ENCODE assay signal across 9 cellular contexts in genomic region chr4:37803348-37803973, GRCh38. TPM values are rescaled to one million over a fixed set of nuclear protein-coding genes. Genes with fewer than 3 reads are reported as not detected.
A peak's percentile ranks its signal among the peaks of the same experiment; 100 is the strongest.
DNase-seq lines count a peak whose midpoint lies in the region; ATAC-seq, FAIRE-seq and TF ChIP-seq lines count a peak whose summit lies in the region.
"Had no signal": no experiment of that assay in that cellular context is flagged by ENCODE, and none has a peak within 500 bp of the region (broad histone marks: within the 10 kb centered on the region; RNA-seq: fewer than 3 reads in every experiment).

No MANE protein-coding gene starts in this region.

- H3K56ac ChIP-seq in H1 (replicated peaks; ENCODE audit: insufficient read length, low read depth, low read length): no peak overlapping the region

- H3K36me3 ChIP-seq in HCT116 (ENCODE audit: control insufficient read depth in 1 of 2, insufficient read depth in 2 of 2, low read length in 2 of 2): no peaks in the 10 kb centered on the region
- H3K36me3 ChIP-seq in H1 (ENCODE audit: control insufficient read depth in 2 of 4, insufficient read depth in 4 of 4, low read length in 3 of 4): no peaks in the 10 kb centered on the region
- no peaks in the 10 kb centered on the region for H3K36me3 ChIP-seq in neuronal stem cell (replicated peaks in 1 of 2; ENCODE audit: control insufficient read depth in 2 of 2, insufficient read depth in 2 of 2, low read length in 2 of 2)

- H3K4me3 Mint-ChIP-seq in nephron: no peak overlapping the region
- no peak overlapping the region for H3K4me3 Mint-ChIP-seq in activated naive CD4-positive, alpha-beta T cell treated with anti-CD3 and anti-CD28 coated beads for 36 hours
- H3K4me3 Mint-ChIP-seq: stimulated activated naive CD8-positive, alpha-beta T cell treated with anti-CD3 and anti-CD28 coated beads, Interleukin-15, Interleukin-2, amounts not matched to agents 100 ng/mL and 50 ng/mL, for 24 hours had no signal

- H3K23ac ChIP-seq in H1 (ENCODE audit: insufficient read length) (no peak overlapping the region), neuronal stem cell (ENCODE audit: low read depth, low read length, poor library complexity) (no peak overlapping the region)

- TF ChIP-seq CTCF in C4-2B (conservative IDR thresholded peaks at IDR 0.05) (peak; percentile 72), HCT116 (IDR thresholded peaks at IDR 0.05 in 2 of 3, conservative IDR thresholded peaks at IDR 0.05 in 1 of 3; ENCODE audit: borderline replicate concordance in 1 of 3, insufficient read depth in 1 of 3, low read depth in 2 of 3, low read length in 2 of 3) (peak; percentile 52 to 81 (median 57)), H1 (IDR thresholded peaks at IDR 0.05; ENCODE audit: control extremely low read depth in 1 of 3, insufficient read depth in 1 of 3, low read depth in 1 of 3, low read length in 3 of 3) (peak in 2 of 3 experiments; percentile 27 to 34; a peak in 2 of 4 replicates), nephron (IDR thresholded peaks at IDR 0.05; ENCODE audit: unreplicated experiment in 3 of 3) (peak; percentile 54 to 66 (median 60))

- no peak for TF ChIP-seq EP300 in H1 (IDR thresholded peaks at IDR 0.05; ENCODE audit: borderline replicate concordance in 1 of 2, low read depth in 2 of 2, low read length in 2 of 2)

- no peak overlapping the region for H2BK120ac ChIP-seq in H1 (replicated peaks; ENCODE audit: low read depth, low read length)
- H2BK120ac ChIP-seq in neuronal stem cell (ENCODE audit: low read depth, low read length): no peak overlapping the region

- H3K4me1 ChIP-seq in HCT116 (ENCODE audit: control insufficient read depth in 1 of 2, insufficient read depth in 2 of 2, low read length in 2 of 2) (peaks cover 0 to 13% of the 10 kb centered on the region in 2 experiments; a peak in 2 of 4 replicates), H1 (replicated peaks in 1 of 4; ENCODE audit: control insufficient read depth in 3 of 4, insufficient read depth in 4 of 4, low read length in 3 of 4) (peaks cover 0 to 6% (median 1%) of the 10 kb centered on the region in 4 experiments; a peak in 2 of 7 replicates), neuronal stem cell (ENCODE audit: control insufficient read depth in 2 of 2, insufficient read depth in 1 of 2, low read depth in 1 of 2, low read length in 2 of 2) (no peaks in the 10 kb centered on the region)

- H3K14ac ChIP-seq in H1 (ENCODE audit: insufficient read length): no peak overlapping the region
- H3K14ac ChIP-seq in neuronal stem cell (ENCODE audit: low read length): no peak overlapping the region

- H2BK5ac ChIP-seq in H1 (ENCODE audit: low read depth, low read length) (no peak overlapping the region), neuronal stem cell (ENCODE audit: low read length) (no peak overlapping the region)

- ATAC-seq in HCT116: no peak
- ATAC-seq in GM19463 (IDR thresholded peaks at IDR 0.05; ENCODE audit: unreplicated experiment): no peak

- RAD21 ChIA-PET in HCT116 (lab: Charles Lee; ENCODE audit: low non-redundant PET in 1 of 2, low total read pairs in 2 of 2, uncharacterized antibody in 2 of 2, unreplicated experiment in 2 of 2): interaction anchor here (0.8 kb wide), 2 partner anchors 232 kb away, joined by 3 to 5 read pairs; no protein-coding TSS in a partner anchor

- no peaks in the 10 kb centered on the region for H4K20me1 ChIP-seq in HCT116 (ENCODE audit: insufficient read depth)
- no peaks in the 10 kb centered on the region for H4K20me1 ChIP-seq in H1 (replicated peaks in 1 of 2; ENCODE audit: control insufficient read depth in 1 of 2, insufficient read depth in 2 of 2, low read length in 2 of 2)

- no peaks in the 10 kb centered on the region for H3K4me1 Mint-ChIP-seq in nephron
- no peaks in the 10 kb centered on the region for H3K4me1 Mint-ChIP-seq in activated naive CD4-positive, alpha-beta T cell treated with anti-CD3 and anti-CD28 coated beads for 36 hours (ENCODE audit: low read depth)

- no peaks in the 10 kb centered on the region for H3K36me3 Mint-ChIP-seq in nephron (ENCODE audit: low read depth)
- H3K36me3 Mint-ChIP-seq in activated naive CD4-positive, alpha-beta T cell treated with anti-CD3 and anti-CD28 coated beads for 36 hours (ENCODE audit: low read depth): no peaks in the 10 kb centered on the region

- peaks cover 7% of the 10 kb centered on the region for H3K27me3 Mint-ChIP-seq in nephron (ENCODE audit: low read depth)
- H3K27me3 Mint-ChIP-seq in activated naive CD4-positive, alpha-beta T cell treated with anti-CD3 and anti-CD28 coated beads for 36 hours (ENCODE audit: low read depth): no peaks in the 10 kb centered on the region
- H3K27me3 Mint-ChIP-seq: stimulated activated naive CD8-positive, alpha-beta T cell treated with anti-CD3 and anti-CD28 coated beads, Interleukin-15, Interleukin-2, amounts not matched to agents 100 ng/mL and 50 ng/mL, for 24 hours had no signal

- H3K27me3 ChIP-seq in HCT116 (ENCODE audit: insufficient read depth, low read length): no peaks in the 10 kb centered on the region
- H3K27me3 ChIP-seq in H1 (replicated peaks in 1 of 4; ENCODE audit: control insufficient read depth in 3 of 4, extremely low read depth in 1 of 4, insufficient read depth in 3 of 4, low read length in 3 of 4): no peaks in the 10 kb centered on the region
- peaks cover 0 to 5% (median 0%) of the 10 kb centered on the region in 3 experiments for H3K27me3 ChIP-seq in neuronal stem cell (ENCODE audit: control insufficient read depth in 3 of 3, insufficient read depth in 3 of 3, low read depth in 1 of 3, low read length in 3 of 3)

- intact Hi-C loops in HCT116 (cut with micrococcal nuclease): loop anchor here (1.0 to 5.0 kb wide), 4 partner anchors 232 to 928 kb away; a partner anchor contains a TSS
- intact Hi-C loops in activated naive CD4-positive, alpha-beta T cell treated with anti-CD3 and anti-CD28 coated beads for 36 hours (cut with micrococcal nuclease): loop anchor here (1.0 to 5.0 kb wide), 6 partner anchors 87 to 929 kb away; a partner anchor contains a TSS

- H2BK15ac ChIP-seq in H1 (ENCODE audit: low read length) (no peak overlapping the region), neuronal stem cell (ENCODE audit: low read length) (no peak overlapping the region)

- no peak overlapping the region for H2BK20ac ChIP-seq in H1 (ENCODE audit: low read length)

- no peak overlapping the region for H3K27ac Mint-ChIP-seq in nephron
- H3K27ac Mint-ChIP-seq in activated naive CD4-positive, alpha-beta T cell treated with anti-CD3 and anti-CD28 coated beads for 36 hours: no peak overlapping the region
- H3K27ac Mint-ChIP-seq: stimulated activated naive CD8-positive, alpha-beta T cell treated with anti-CD3 and anti-CD28 coated beads, Interleukin-15, Interleukin-2, amounts not matched to agents 100 ng/mL and 50 ng/mL, for 24 hours had no signal

- WGBS in H1 (ENCODE audit: extremely low coverage in 1 of 2, insufficient coverage in 1 of 2, insufficient read length in 1 of 2, insufficient replicate concordance in 2 of 2, low coverage in 1 of 2, low lambda C conversion rate in 2 of 2, missing lambda C conversion rate in 1 of 2), 2 experiments: 33% methylated on average over 4 of the region's 4 CpGs; no CpG with 5 or more reads in 1 of the 2 experiments
- WGBS in neuronal stem cell (ENCODE audit: extremely low coverage in 2 of 2, insufficient read length in 2 of 2, insufficient replicate concordance in 1 of 2), 2 donors: no CpG with 5 or more reads among the region's 4 CpGs

- H2BK12ac ChIP-seq in H1 (ENCODE audit: low read depth, low read length): no peak overlapping the region
- no peak overlapping the region for H2BK12ac ChIP-seq in neuronal stem cell (ENCODE audit: low read length)

- FAIRE-seq in H1 (lab: Jason Lieb, UNC): peak; percentile 55

- no peak overlapping the region for H3K9ac ChIP-seq in HCT116 (ENCODE audit: low read length)
- H3K9ac ChIP-seq in H1 (replicated peaks in 1 of 4; ENCODE audit: extremely low read depth in 1 of 4, low read depth in 3 of 4, low read length in 3 of 4): no peak overlapping the region
- no peak overlapping the region for H3K9ac ChIP-seq in neuronal stem cell (ENCODE audit: low read depth, low read length, poor library complexity)

- H3K79me1 ChIP-seq in H1 (ENCODE audit: low read depth, low read length): no peaks in the 10 kb centered on the region
- no peaks in the 10 kb centered on the region for H3K79me1 ChIP-seq in neuronal stem cell (ENCODE audit: low read depth, low read length)

- no peaks in the 10 kb centered on the region for H3K9me2 ChIP-seq in HCT116 (ENCODE audit: insufficient read depth)

- no peak overlapping the region for H4K5ac ChIP-seq in H1 (ENCODE audit: insufficient read length, low read depth, low read length)

- H2AK5ac ChIP-seq in H1 (ENCODE audit: low read depth, low read length) (no peak overlapping the region), neuronal stem cell (ENCODE audit: low read depth, low read length) (no peak overlapping the region)

- H3K23me2 ChIP-seq in H1 (ENCODE audit: low read depth, low read length): no peaks in the 10 kb centered on the region

- H2AFZ ChIP-seq in HCT116 (ENCODE audit: low read depth, low read length, poor library complexity, severe bottlenecking) (peak overlapping the region; percentile 100), H1 (ENCODE audit: low read length) (no peak overlapping the region), neuronal stem cell (ENCODE audit: low read length) (no peak overlapping the region)

- H3K4me3 ChIP-seq in HCT116 (replicated peaks in 1 of 2; ENCODE audit: low read depth in 1 of 2, low read length in 2 of 2): no peak overlapping the region
- no peak overlapping the region for H3K4me3 ChIP-seq in H1 (ENCODE audit: extremely low read depth in 1 of 4, insufficient read depth in 2 of 4, low read depth in 3 of 4, low read length in 4 of 4)
- H3K4me3 ChIP-seq in neuronal stem cell (ENCODE audit: low read length in 2 of 2): no peak overlapping the region

- peak; percentile 82 for TF ChIP-seq RAD21 in HCT116 (IDR thresholded peaks at IDR 0.05; ENCODE audit: low read depth)
- peak; percentile 54 to 56 for TF ChIP-seq RAD21 in H1 (IDR thresholded peaks at IDR 0.05 in 1 of 2, conservative IDR thresholded peaks at IDR 0.05 in 1 of 2; ENCODE audit: low read depth in 2 of 2, low read length in 2 of 2)

- H4K8ac ChIP-seq in H1 (ENCODE audit: extremely low read depth, insufficient read depth, low read length): no peak overlapping the region
- no peak overlapping the region for H4K8ac ChIP-seq in neuronal stem cell (ENCODE audit: low read depth, low read length)

- CTCF ChIA-PET in HCT116 (lab: Charles Lee) (interaction anchor here (0.8 to 1.3 kb wide), 2 partner anchors 37 to 232 kb away, joined by 3 to 12 read pairs; no protein-coding TSS in a partner anchor), H1 (lab: Charles Lee; ENCODE audit: partially characterized antibody) (interaction anchor here (0.6 to 2.0 kb wide), 26 partner anchors 9 to 350 kb away, joined by 3 to 14 read pairs (median 4); no protein-coding TSS in a partner anchor)
- CTCF ChIA-PET in activated naive CD4-positive, alpha-beta T cell treated with anti-CD3 and anti-CD28 coated beads for 36 hours (lab: Charles Lee): interaction anchor here (0.6 to 2.0 kb wide), 19 partner anchors 8 to 420 kb away, joined by 3 to 28 read pairs (median 4); no protein-coding TSS in a partner anchor

- no peak overlapping the region for H3K4ac ChIP-seq in H1 (replicated peaks; ENCODE audit: insufficient read length, low read depth, low read length)
- H3K4ac ChIP-seq in neuronal stem cell (ENCODE audit: low read length): no peak overlapping the region

- no peaks in the 10 kb centered on the region for H3K9me3 Mint-ChIP-seq in nephron
- H3K9me3 Mint-ChIP-seq in activated naive CD4-positive, alpha-beta T cell treated with anti-CD3 and anti-CD28 coated beads for 36 hours: no peaks in the 10 kb centered on the region
- H3K9me3 Mint-ChIP-seq: stimulated activated naive CD8-positive, alpha-beta T cell treated with anti-CD3 and anti-CD28 coated beads, Interleukin-15, Interleukin-2, amounts not matched to agents 100 ng/mL and 50 ng/mL, for 24 hours had no signal

- TF ChIP-seq POLR2A in HCT116 (IDR thresholded peaks at IDR 0.05; ENCODE audit: borderline replicate concordance, extremely low read depth, insufficient read depth, insufficient read length) (no peak), H1 (IDR thresholded peaks at IDR 0.05; ENCODE audit: control extremely low read depth in 1 of 2, low read depth in 2 of 2, low read length in 2 of 2) (no peak)

- H3K79me2 ChIP-seq in HCT116 (ENCODE audit: insufficient read depth, low read length) (no peaks in the 10 kb centered on the region), H1 (ENCODE audit: control insufficient read depth in 1 of 2, insufficient read depth in 2 of 2, low read length in 2 of 2) (no peaks in the 10 kb centered on the region)

- H4K91ac ChIP-seq in H1 (replicated peaks; ENCODE audit: insufficient read length, low read length) (no peak overlapping the region), neuronal stem cell (ENCODE audit: low read depth, low read length, poor library complexity) (no peak overlapping the region)

- no peak overlapping the region for H3K18ac ChIP-seq in H1 (ENCODE audit: extremely low read depth, low read length)
- no peak overlapping the region for H3K18ac ChIP-seq in neuronal stem cell (ENCODE audit: low read length)

- BruUV-seq in HCT116 (replicated peaks; lab: Mats Ljungman, UMichigan): no TSS peak

- H3K27ac ChIP-seq in C4-2B (no peak overlapping the region), HCT116 (ENCODE audit: low read depth, low read length) (no peak overlapping the region), H1 (ENCODE audit: low read depth, low read length) (no peak overlapping the region), neuronal stem cell (replicated peaks; ENCODE audit: low read length) (no peak overlapping the region)

- DNase-seq in HCT116 (ENCODE audit: low read depth, low spot score) (no peak), NOMO-1 treated with dmso at 0.1 percent for 144 hours (lab: John Stamatoyannopoulos, UW; ENCODE audit: unreplicated experiment) (peak; percentile 45), H1 (ENCODE audit: low read depth in 1 of 2, low spot score in 2 of 2) (no peak), neuronal stem cell (ENCODE audit: low spot score) (no peak)
- no peak for DNase-seq in activated naive CD4-positive, alpha-beta T cell treated with anti-CD3 and anti-CD28 coated beads for 36 hours

- H3K4me2 ChIP-seq in HCT116 (ENCODE audit: low read length) (peak overlapping the region; percentile 36), H1 (ENCODE audit: insufficient read depth in 1 of 2, low read depth in 2 of 2, low read length in 2 of 2) (no peak overlapping the region), neuronal stem cell (ENCODE audit: insufficient read depth, low read length, poor library complexity, severe bottlenecking) (no peak overlapping the region)

- H3K9me3 ChIP-seq in HCT116 (ENCODE audit: control insufficient read depth in 1 of 2, insufficient read depth in 1 of 2, low read depth in 1 of 2, low read length in 2 of 2): no peaks in the 10 kb centered on the region
- H3K9me3 ChIP-seq in H1 (ENCODE audit: insufficient read depth in 2 of 2, low read depth in 1 of 2, low read length in 1 of 2): no peaks in the 10 kb centered on the region
- no peaks in the 10 kb centered on the region for H3K9me3 ChIP-seq in neuronal stem cell (replicated peaks in 1 of 2; ENCODE audit: control insufficient read depth in 2 of 2, insufficient read depth in 1 of 2, low read depth in 1 of 2, low read length in 2 of 2)

- POLR2A ChIA-PET in HCT116 (lab: Charles Lee) (no interaction called here), H1 (lab: Charles Lee; ENCODE audit: partially characterized antibody) (interaction anchor here (0.7 kb wide), 1 partner anchor 116 kb away, joined by 3 read pairs; no protein-coding TSS in a partner anchor)

RNA-seq across cellular contexts. Expression of gene PGM2, which starts 23.0 kb away (rescaled TPM):
- 48.6 TPM for total RNA-seq in HCT116 (2021; ENCODE audit: unreplicated experiment)
- 20.3 and 22.8 TPM in 2 replicates for polyA plus RNA-seq in HCT116 (2012)
- total RNA-seq in H1 (2021; fragmentation: NEBNext Ultra II Directional; extraction: Animal tissue kit (Norgen Biotek cat#: 25700)): 34.3 and 38.0 TPM in 2 replicates
- 7.7 and 9.5 TPM in 2 replicates for polyA plus RNA-seq in H1 (2011; rRNA removed)
- 12.1 TPM for polyA plus RNA-seq in H1 (2011; cell fraction: cytosol; rRNA removed)
- polyA plus RNA-seq in H1 (2011; cell fraction: nucleus; rRNA removed): 4.7 TPM
- polyA plus RNA-seq in H1 (2012, experiment 1 of 2): 18.9 to 29.7 TPM (median 23.1 TPM) in 4 replicates
- polyA plus RNA-seq in H1 (2012, experiment 2 of 2): 1.9 TPM
- 14.5 TPM for polyA plus RNA-seq in H1 (2013, experiment 1 of 2)
- polyA plus RNA-seq in H1 (2013, experiment 2 of 2): 13.9 TPM
- polyA minus RNA-seq in H1 (2011; rRNA and poly(A)+ RNA removed): 11.5 and 18.6 TPM in 2 replicates
- polyA minus RNA-seq in H1 (2011; cell fraction: cytosol; rRNA and poly(A)+ RNA removed): 10.9 TPM
- 10.5 TPM for polyA minus RNA-seq in H1 (2011; cell fraction: nucleus; rRNA and poly(A)+ RNA removed)
- polyA plus RNA-seq in neuronal stem cell (2013, experiment 1 of 2): 8.1 TPM
- 8.5 TPM for polyA plus RNA-seq in neuronal stem cell (2013, experiment 2 of 2)
- 10 to 100 TPM; 53.7 to 53.9 TPM for total RNA-seq in activated naive CD4-positive, alpha-beta T cell treated with anti-CD3 and anti-CD28 coated beads for 36 hours
